In the genomic region with DNA sequence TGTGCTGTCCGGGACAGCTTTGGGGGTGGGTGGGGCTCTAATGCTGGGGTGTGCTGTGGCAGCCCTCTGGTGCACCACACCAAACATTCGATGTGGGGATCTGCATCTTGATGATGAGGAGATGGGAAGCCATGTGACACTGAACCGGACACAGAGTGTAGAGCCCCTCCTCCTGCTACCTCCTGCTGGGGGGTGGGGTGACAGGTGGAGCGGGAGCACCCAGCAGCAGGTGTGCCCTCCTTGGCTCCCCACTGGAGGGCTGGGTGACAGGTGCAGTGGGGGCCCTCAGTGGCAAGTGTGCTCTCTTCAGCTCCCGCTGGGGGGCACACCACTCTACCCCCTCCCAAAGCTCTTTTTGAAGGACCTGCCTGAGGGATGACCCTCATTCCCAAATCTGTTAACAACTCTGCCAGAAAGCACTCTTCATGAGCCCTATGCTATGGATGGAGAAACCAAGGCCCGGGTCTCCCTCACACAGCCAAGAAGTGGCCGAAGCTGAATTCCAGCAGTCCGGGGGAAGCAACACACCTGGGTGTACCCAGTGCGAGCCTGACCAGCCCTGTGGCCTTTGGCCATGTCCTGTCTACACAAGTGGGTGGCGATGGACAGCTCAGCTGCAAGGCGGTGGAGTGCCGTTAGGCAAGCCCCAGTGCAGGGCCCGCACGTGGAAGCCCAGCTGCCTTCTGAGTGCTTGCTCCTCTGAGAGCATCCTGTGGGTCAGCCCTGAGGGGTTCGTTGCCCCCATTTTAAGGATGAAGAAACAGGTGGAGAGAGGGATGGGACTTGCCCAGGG, we compare ENCODE assay signal across 1 cellular context.
A peak's percentile ranks its signal among the peaks of the same experiment; 100 is the strongest.
TF ChIP-seq lines count a peak whose summit lies in the region.

No MANE protein-coding gene starts in this region.

TF ChIP-seq in HepG2, 621 proteins besides CTCF, POLR2A, EP300 and RAD21 (continues in another document):
- TF ChIP-seq MTA1 (CRISPR knock-in tag; IDR thresholded peaks at IDR 0.05; ENCODE audit: borderline replicate concordance) = peak; percentile 27; the same call in 1 of the 2 replicates
- TF ChIP-seq, protein P1, sequence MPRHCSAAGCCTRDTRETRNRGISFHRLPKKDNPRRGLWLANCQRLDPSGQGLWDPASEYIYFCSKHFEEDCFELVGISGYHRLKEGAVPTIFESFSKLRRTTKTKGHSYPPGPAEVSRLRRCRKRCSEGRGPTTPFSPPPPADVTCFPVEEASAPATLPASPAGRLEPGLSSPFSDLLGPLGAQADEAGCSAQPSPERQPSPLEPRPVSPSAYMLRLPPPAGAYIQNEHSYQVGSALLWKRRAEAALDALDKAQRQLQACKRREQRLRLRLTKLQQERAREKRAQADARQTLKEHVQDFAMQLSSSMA (CRISPR knock-in tag; IDR thresholded peaks at IDR 0.05) = peak; percentile 75; the same call in 1 of the 2 replicates
- TF ChIP-seq, protein P2, sequence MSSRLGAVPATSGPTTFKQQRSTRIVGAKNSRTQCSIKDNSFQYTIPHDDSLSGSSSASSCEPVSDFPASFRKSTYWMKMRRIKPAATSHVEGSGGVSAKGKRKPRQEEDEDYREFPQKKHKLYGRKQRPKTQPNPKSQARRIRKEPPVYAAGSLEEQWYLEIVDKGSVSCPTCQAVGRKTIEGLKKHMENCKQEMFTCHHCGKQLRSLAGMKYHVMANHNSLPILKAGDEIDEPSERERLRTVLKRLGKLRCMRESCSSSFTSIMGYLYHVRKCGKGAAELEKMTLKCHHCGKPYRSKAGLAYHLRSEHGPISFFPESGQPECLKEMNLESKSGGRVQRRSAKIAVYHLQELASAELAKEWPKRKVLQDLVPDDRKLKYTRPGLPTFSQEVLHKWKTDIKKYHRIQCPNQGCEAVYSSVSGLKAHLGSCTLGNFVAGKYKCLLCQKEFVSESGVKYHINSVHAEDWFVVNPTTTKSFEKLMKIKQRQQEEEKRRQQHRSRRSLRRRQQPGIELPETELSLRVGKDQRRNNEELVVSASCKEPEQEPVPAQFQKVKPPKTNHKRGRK (CRISPR knock-in tag; IDR thresholded peaks at IDR 0.05) = no peak
- no peak for TF ChIP-seq ZNF234 (CRISPR knock-in tag; conservative IDR thresholded peaks at IDR 0.05)
- TF ChIP-seq, protein P3, sequence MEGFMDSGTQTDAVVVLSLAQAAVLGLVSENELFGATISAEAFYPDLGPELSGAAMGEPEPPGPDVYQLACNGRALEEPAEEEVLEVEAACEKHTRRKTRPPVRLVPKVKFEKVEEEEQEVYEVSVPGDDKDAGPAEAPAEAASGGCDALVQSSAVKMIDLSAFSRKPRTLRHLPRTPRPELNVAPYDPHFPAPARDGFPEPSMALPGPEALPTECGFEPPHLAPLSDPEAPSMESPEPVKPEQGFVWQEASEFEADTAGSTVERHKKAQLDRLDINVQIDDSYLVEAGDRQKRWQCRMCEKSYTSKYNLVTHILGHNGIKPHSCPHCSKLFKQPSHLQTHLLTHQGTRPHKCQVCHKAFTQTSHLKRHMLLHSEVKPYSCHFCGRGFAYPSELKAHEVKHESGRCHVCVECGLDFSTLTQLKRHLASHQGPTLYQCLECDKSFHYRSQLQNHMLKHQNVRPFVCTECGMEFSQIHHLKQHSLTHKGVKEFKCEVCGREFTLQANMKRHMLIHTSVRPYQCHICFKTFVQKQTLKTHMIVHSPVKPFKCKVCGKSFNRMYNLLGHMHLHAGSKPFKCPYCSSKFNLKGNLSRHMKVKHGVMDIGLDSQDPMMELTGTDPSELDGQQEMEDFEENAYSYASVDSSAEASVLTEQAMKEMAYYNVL (CRISPR knock-in tag; IDR thresholded peaks at IDR 0.05; ENCODE audit: borderline replicate concordance) = no peak
- 0 out of 2 replicates have a peak, but pooled peaks have one; percentile 31 for TF ChIP-seq PHF20 (CRISPR knock-in tag; IDR thresholded peaks at IDR 0.05)
- no peak for TF ChIP-seq MAF1 (CRISPR knock-in tag; IDR thresholded peaks at IDR 0.05; ENCODE audit: borderline replicate concordance)
- no peak for TF ChIP-seq PHB2 (IDR thresholded peaks at IDR 0.05; ENCODE audit: partially characterized antibody)
- TF ChIP-seq TCF7L2 (IDR thresholded peaks at IDR 0.05; ENCODE audit: low read depth, low read length) = no peak
- no peak for TF ChIP-seq ZFX (CRISPR knock-in tag; IDR thresholded peaks at IDR 0.05; ENCODE audit: low read depth)
- TF ChIP-seq LCORL (IDR thresholded peaks at IDR 0.05) = no peak
- TF ChIP-seq LCORL (CRISPR knock-in tag; IDR thresholded peaks at IDR 0.05) = peak; percentile 74
- no peak for TF ChIP-seq ZNF644 (CRISPR knock-in tag; IDR thresholded peaks at IDR 0.05; ENCODE audit: low read depth)
- TF ChIP-seq, protein P4, sequence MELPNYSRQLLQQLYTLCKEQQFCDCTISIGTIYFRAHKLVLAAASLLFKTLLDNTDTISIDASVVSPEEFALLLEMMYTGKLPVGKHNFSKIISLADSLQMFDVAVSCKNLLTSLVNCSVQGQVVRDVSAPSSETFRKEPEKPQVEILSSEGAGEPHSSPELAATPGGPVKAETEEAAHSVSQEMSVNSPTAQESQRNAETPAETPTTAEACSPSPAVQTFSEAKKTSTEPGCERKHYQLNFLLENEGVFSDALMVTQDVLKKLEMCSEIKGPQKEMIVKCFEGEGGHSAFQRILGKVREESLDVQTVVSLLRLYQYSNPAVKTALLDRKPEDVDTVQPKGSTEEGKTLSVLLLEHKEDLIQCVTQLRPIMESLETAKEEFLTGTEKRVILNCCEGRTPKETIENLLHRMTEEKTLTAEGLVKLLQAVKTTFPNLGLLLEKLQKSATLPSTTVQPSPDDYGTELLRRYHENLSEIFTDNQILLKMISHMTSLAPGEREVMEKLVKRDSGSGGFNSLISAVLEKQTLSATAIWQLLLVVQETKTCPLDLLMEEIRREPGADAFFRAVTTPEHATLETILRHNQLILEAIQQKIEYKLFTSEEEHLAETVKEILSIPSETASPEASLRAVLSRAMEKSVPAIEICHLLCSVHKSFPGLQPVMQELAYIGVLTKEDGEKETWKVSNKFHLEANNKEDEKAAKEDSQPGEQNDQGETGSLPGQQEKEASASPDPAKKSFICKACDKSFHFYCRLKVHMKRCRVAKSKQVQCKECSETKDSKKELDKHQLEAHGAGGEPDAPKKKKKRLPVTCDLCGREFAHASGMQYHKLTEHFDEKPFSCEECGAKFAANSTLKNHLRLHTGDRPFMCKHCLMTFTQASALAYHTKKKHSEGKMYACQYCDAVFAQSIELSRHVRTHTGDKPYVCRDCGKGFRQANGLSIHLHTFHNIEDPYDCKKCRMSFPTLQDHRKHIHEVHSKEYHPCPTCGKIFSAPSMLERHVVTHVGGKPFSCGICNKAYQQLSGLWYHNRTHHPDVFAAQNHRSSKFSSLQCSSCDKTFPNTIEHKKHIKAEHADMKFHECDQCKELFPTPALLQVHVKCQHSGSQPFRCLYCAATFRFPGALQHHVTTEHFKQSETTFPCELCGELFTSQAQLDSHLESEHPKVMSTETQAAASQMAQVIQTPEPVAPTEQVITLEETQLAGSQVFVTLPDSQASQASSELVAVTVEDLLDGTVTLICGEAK (IDR thresholded peaks at IDR 0.05) = no peak
- TF ChIP-seq, protein P4 (CRISPR knock-in tag; IDR thresholded peaks at IDR 0.05) = 0 out of 2 replicates have a peak, but pooled peaks have one; percentile 25
- 0 out of 2 replicates have a peak, but pooled peaks have one; percentile 43 for TF ChIP-seq ZNF333 (CRISPR knock-in tag; IDR thresholded peaks at IDR 0.05; ENCODE audit: borderline replicate concordance)
- TF ChIP-seq, protein P5, sequence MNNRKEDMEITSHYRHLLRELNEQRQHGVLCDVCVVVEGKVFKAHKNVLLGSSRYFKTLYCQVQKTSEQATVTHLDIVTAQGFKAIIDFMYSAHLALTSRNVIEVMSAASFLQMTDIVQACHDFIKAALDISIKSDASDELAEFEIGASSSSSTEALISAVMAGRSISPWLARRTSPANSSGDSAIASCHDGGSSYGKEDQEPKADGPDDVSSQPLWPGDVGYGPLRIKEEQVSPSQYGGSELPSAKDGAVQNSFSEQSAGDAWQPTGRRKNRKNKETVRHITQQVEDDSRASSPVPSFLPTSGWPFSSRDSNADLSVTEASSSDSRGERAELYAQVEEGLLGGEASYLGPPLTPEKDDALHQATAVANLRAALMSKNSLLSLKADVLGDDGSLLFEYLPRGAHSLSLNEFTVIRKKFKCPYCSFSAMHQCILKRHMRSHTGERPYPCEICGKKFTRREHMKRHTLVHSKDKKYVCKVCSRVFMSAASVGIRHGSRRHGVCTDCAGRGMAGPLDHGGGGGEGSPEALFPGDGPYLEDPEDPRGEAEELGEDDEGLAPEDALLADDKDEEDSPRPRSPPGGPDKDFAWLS (CRISPR knock-in tag; IDR thresholded peaks at IDR 0.05; ENCODE audit: borderline replicate concordance) = no peak
- 0 out of 2 replicates have a peak, but pooled peaks have one; percentile 29 for TF ChIP-seq THAP11 (CRISPR knock-in tag; IDR thresholded peaks at IDR 0.05)
- 0 out of 2 replicates have a peak, but pooled peaks have one; percentile 21 for TF ChIP-seq ZNF501 (CRISPR knock-in tag; IDR thresholded peaks at IDR 0.05)
- TF ChIP-seq, protein P6, sequence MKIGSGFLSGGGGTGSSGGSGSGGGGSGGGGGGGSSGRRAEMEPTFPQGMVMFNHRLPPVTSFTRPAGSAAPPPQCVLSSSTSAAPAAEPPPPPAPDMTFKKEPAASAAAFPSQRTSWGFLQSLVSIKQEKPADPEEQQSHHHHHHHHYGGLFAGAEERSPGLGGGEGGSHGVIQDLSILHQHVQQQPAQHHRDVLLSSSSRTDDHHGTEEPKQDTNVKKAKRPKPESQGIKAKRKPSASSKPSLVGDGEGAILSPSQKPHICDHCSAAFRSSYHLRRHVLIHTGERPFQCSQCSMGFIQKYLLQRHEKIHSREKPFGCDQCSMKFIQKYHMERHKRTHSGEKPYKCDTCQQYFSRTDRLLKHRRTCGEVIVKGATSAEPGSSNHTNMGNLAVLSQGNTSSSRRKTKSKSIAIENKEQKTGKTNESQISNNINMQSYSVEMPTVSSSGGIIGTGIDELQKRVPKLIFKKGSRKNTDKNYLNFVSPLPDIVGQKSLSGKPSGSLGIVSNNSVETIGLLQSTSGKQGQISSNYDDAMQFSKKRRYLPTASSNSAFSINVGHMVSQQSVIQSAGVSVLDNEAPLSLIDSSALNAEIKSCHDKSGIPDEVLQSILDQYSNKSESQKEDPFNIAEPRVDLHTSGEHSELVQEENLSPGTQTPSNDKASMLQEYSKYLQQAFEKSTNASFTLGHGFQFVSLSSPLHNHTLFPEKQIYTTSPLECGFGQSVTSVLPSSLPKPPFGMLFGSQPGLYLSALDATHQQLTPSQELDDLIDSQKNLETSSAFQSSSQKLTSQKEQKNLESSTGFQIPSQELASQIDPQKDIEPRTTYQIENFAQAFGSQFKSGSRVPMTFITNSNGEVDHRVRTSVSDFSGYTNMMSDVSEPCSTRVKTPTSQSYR (CRISPR knock-in tag; IDR thresholded peaks at IDR 0.05; ENCODE audit: borderline replicate concordance) = peak; percentile 18; the same call in 1 of the 2 replicates
- TF ChIP-seq AGO2 (optimal IDR thresholded peaks at IDR 0.05; ENCODE audit: low read depth, low read length) = peak; percentile 38
- TF ChIP-seq, protein P7, sequence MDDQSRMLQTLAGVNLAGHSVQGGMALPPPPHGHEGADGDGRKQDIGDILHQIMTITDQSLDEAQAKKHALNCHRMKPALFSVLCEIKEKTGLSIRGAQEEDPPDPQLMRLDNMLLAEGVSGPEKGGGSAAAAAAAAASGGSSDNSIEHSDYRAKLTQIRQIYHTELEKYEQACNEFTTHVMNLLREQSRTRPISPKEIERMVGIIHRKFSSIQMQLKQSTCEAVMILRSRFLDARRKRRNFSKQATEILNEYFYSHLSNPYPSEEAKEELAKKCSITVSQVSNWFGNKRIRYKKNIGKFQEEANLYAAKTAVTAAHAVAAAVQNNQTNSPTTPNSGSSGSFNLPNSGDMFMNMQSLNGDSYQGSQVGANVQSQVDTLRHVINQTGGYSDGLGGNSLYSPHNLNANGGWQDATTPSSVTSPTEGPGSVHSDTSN (CRISPR knock-in tag; IDR thresholded peaks at IDR 0.05; ENCODE audit: borderline replicate concordance) = no peak
- no peak for TF ChIP-seq ZNF724P (CRISPR knock-in tag; IDR thresholded peaks at IDR 0.05; ENCODE audit: borderline replicate concordance)
- no peak for TF ChIP-seq ZNF263 (CRISPR knock-in tag; IDR thresholded peaks at IDR 0.05)
- TF ChIP-seq ZNF772 (CRISPR knock-in tag; IDR thresholded peaks at IDR 0.05) = 0 out of 2 replicates have a peak, but pooled peaks have one; percentile 38
- TF ChIP-seq ZNF235 (CRISPR knock-in tag; IDR thresholded peaks at IDR 0.05; ENCODE audit: borderline replicate concordance) = 0 out of 2 replicates have a peak, but pooled peaks have one; percentile 44
- peak; percentile 32; the same call in 1 of the 2 replicates for TF ChIP-seq TBX2 (CRISPR knock-in tag; IDR thresholded peaks at IDR 0.05; ENCODE audit: borderline replicate concordance)
- TF ChIP-seq, protein P8, sequence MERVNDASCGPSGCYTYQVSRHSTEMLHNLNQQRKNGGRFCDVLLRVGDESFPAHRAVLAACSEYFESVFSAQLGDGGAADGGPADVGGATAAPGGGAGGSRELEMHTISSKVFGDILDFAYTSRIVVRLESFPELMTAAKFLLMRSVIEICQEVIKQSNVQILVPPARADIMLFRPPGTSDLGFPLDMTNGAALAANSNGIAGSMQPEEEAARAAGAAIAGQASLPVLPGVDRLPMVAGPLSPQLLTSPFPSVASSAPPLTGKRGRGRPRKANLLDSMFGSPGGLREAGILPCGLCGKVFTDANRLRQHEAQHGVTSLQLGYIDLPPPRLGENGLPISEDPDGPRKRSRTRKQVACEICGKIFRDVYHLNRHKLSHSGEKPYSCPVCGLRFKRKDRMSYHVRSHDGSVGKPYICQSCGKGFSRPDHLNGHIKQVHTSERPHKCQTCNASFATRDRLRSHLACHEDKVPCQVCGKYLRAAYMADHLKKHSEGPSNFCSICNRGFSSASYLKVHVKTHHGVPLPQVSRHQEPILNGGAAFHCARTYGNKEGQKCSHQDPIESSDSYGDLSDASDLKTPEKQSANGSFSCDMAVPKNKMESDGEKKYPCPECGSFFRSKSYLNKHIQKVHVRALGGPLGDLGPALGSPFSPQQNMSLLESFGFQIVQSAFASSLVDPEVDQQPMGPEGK (CRISPR knock-in tag; IDR thresholded peaks at IDR 0.05) = 0 out of 2 replicates have a peak, but pooled peaks have one; percentile 42
- TF ChIP-seq ZNF441 (CRISPR knock-in tag; IDR thresholded peaks at IDR 0.05; ENCODE audit: borderline replicate concordance) = 0 out of 2 replicates have a peak, but pooled peaks have one; percentile 60
